In genomic region chr12:122489038-122489437, GRCh38 we compare ENCODE assay signal across 1 cellular context.
TF ChIP-seq lines count a peak whose summit lies in the region.

No MANE protein-coding gene starts in this region.

TF ChIP-seq in K562, 482 proteins besides CTCF, POLR2A, EP300 and RAD21 (continued from another document):
- TF ChIP-seq ARID3B (CRISPR knock-in tag; IDR thresholded peaks at IDR 0.05; ENCODE audit: borderline replicate concordance) (no peak), SMARCA4 (IDR thresholded peaks at IDR 0.05) (peak; percentile 73; the same call in 1 of the 2 replicates), CTBP1 (IDR thresholded peaks at IDR 0.05; ENCODE audit: borderline replicate concordance) (0 out of 2 replicates have a peak, but pooled peaks have one; percentile 25), KLF1 (tag; IDR thresholded peaks at IDR 0.05) (no peak), ZNF592 (IDR thresholded peaks at IDR 0.05) (peak; percentile 65; the same call in 1 of the 2 replicates), HNRNPH1 (optimal IDR thresholded peaks at IDR 0.05; ENCODE audit: low read depth, low read length) (no peak), GABPB2 (CRISPR knock-in tag; conservative IDR thresholded peaks at IDR 0.05) (no peak), FOXA3 (CRISPR knock-in tag; conservative IDR thresholded peaks at IDR 0.05 in 1 of 2, IDR thresholded peaks at IDR 0.05 in 1 of 2) (peak; percentile 87 to 90), FOXK2 (conservative IDR thresholded peaks at IDR 0.05 in 1 of 2, IDR thresholded peaks at IDR 0.05 in 1 of 2; ENCODE audit: low read depth in 2 of 2) (peak; percentile 75 to 83), MAFF (IDR thresholded peaks at IDR 0.05; ENCODE audit: low read length) (no peak)
